21 cellular contexts compared by ENCODE assay signal in the genomic region with DNA sequence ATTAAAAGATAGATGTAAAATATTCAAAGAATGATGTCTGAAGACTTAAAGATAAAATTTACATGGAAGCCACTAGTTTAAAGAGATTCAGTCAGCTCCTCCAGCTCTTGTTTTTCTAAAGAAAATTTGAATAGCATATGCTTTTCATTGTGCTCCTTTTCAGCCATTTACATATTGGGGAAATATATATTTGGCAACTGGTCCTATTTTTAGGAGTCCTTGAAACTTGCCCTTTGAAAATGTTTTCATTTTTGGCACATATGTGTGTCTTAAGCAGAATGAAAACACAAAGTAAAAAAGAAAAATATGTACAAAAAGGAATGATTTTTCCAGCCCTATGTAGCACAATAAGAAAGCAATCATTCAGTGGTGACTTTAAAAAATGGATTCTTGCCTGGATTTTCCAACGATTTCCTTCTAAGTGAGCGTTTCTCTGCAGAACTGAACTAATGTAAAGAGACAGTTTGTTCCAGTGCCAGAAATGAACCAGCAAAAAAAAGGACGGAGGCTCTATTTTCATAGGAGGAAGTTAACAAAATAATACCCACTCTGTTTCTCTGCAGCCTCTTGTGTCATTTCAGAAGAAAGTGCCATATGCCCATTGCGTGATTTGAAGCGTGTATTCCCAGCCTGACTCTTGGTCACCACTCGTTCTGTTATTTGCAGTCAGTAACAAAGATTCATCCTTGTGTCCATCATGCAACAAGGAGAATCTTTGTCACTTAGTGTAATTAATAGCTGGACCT.
DNase-seq lines count a peak whose midpoint lies in the region; ATAC-seq and TF ChIP-seq lines count a peak whose summit lies in the region.
"Had no signal": no experiment of that assay in that cellular context is flagged by ENCODE, and none has a peak within 500 bp of the region (broad histone marks: within the 10 kb centered on the region; RNA-seq: fewer than 3 reads in every experiment).

No MANE protein-coding gene starts in this region.

- H3K4me3 ChIP-seq in adipocyte (ENCODE audit: low read length) (no peak overlapping the region), Caco-2 (ENCODE audit: low read depth, low read length) (no peak overlapping the region)

- H3K36me3 ChIP-seq in adipocyte (ENCODE audit: control insufficient read depth, insufficient read depth, low read length, severe bottlenecking), result no peaks in the 10 kb centered on the region
- H3K36me3 ChIP-seq in Caco-2 (ENCODE audit: control insufficient read depth, insufficient read depth, low read length), result no peaks in the 10 kb centered on the region

- peak overlapping the region in 1 of 2 donors; percentile 10 for H3K4me3 Mint-ChIP-seq in stimulated activated naive B cell treated with anti-CD40 and anti-IgM and Interleukin-4, amounts not matched to agents 10 μg/mL and 1 μg/mL and 100 μg/mL, for 72 hours
- no peak overlapping the region for H3K4me3 Mint-ChIP-seq in Caco-2 (ENCODE audit: unreplicated experiment)
- H3K4me3 Mint-ChIP-seq: activated CD8-positive, alpha-beta T cell treated with anti-CD3 and anti-CD28 coated beads for 36 hours; B cell; nephron had no signal

- H3K9me3 Mint-ChIP-seq in stimulated activated naive B cell treated with anti-CD40 and anti-IgM and Interleukin-4, amounts not matched to agents 10 μg/mL and 1 μg/mL and 100 μg/mL, for 72 hours, result peaks cover 5 to 7% of the 10 kb centered on the region in 2 donors
- H3K9me3 Mint-ChIP-seq in Caco-2 (ENCODE audit: unreplicated experiment), result no peaks in the 10 kb centered on the region
- H3K9me3 Mint-ChIP-seq: activated CD8-positive, alpha-beta T cell treated with anti-CD3 and anti-CD28 coated beads for 36 hours had no signal

- no peak overlapping the region for H3K27ac Mint-ChIP-seq in stimulated activated naive B cell treated with anti-CD40 and anti-IgM and Interleukin-4, amounts not matched to agents 10 μg/mL and 1 μg/mL and 100 μg/mL, for 72 hours
- H3K27ac Mint-ChIP-seq in Caco-2 (ENCODE audit: unreplicated experiment), result no peak overlapping the region
- H3K27ac Mint-ChIP-seq: activated CD8-positive, alpha-beta T cell treated with anti-CD3 and anti-CD28 coated beads for 36 hours; B cell; progenitor cell of endocrine pancreas had no signal

- ATAC-seq in stimulated activated naive B cell treated with anti-CD40 and anti-IgM and Interleukin-4, amounts not matched to agents 10 μg/mL and 1 μg/mL and 100 μg/mL, for 72 hours (replicated peaks), result peak; percentile 49 to 53
- ATAC-seq: activated CD8-positive, alpha-beta T cell treated with anti-CD3 and anti-CD28 coated beads for 36 hours had no signal

- no peak for TF ChIP-seq CTCF in Caco-2 (IDR thresholded peaks at IDR 0.05; ENCODE audit: insufficient read depth in 1 of 2, low read depth in 1 of 2, low read length in 1 of 2, severe bottlenecking in 1 of 2, unreplicated experiment in 1 of 2)

- intact Hi-C loops in Caco-2 (cut with micrococcal nuclease; ENCODE audit: unreplicated experiment), result no loop called here

- H3K9ac ChIP-seq in adipocyte (ENCODE audit: low read length), result no peak overlapping the region

- H3K4me1 Mint-ChIP-seq in stimulated activated naive B cell treated with anti-CD40 and anti-IgM and Interleukin-4, amounts not matched to agents 10 μg/mL and 1 μg/mL and 100 μg/mL, for 72 hours, result peaks cover 0 to 8% of the 10 kb centered on the region in 2 donors
- H3K4me1 Mint-ChIP-seq in Caco-2 (ENCODE audit: low read depth, unreplicated experiment), result no peaks in the 10 kb centered on the region
- H3K4me1 Mint-ChIP-seq: B cell had no signal

- H3K9me3 ChIP-seq in adipocyte (ENCODE audit: control insufficient read depth, low read length) (no peaks in the 10 kb centered on the region), Caco-2 (no peaks in the 10 kb centered on the region; the same call in 1 of the 2 replicates)

- CTCF ChIA-PET in Caco-2 (lab: Charles Lee), result no interaction called here

- H3K27me3 ChIP-seq in adipocyte (replicated peaks; ENCODE audit: control insufficient read depth, insufficient read depth, low read length), result no peaks in the 10 kb centered on the region
- no peaks in the 10 kb centered on the region for H3K27me3 ChIP-seq in Caco-2 (replicated peaks; ENCODE audit: control insufficient read depth, insufficient read depth, low read length)

- POLR2A ChIA-PET in Caco-2 (lab: Charles Lee), result no interaction called here

- H3K4me1 ChIP-seq in adipocyte (ENCODE audit: control insufficient read depth, insufficient read depth, low read length) (peaks cover 7% of the 10 kb centered on the region), Caco-2 (no peaks in the 10 kb centered on the region)

- H3K27me3 Mint-ChIP-seq in stimulated activated naive B cell treated with anti-CD40 and anti-IgM and Interleukin-4, amounts not matched to agents 10 μg/mL and 1 μg/mL and 100 μg/mL, for 72 hours, result peaks cover 30 to 56% of the 10 kb centered on the region in 2 donors
- H3K27me3 Mint-ChIP-seq in Caco-2 (ENCODE audit: insufficient read depth, unreplicated experiment), result no peaks in the 10 kb centered on the region

- no peaks in the 10 kb centered on the region for H3K36me3 Mint-ChIP-seq in stimulated activated naive B cell treated with anti-CD40 and anti-IgM and Interleukin-4, amounts not matched to agents 10 μg/mL and 1 μg/mL and 100 μg/mL, for 72 hours
- H3K36me3 Mint-ChIP-seq in Caco-2 (ENCODE audit: insufficient read depth, unreplicated experiment), result no peaks in the 10 kb centered on the region

- DNase-seq in NOMO-1 (lab: John Stamatoyannopoulos, UW; ENCODE audit: unreplicated experiment in 2 of 2), result peak; percentile 40 to 68
- peak; percentile 71 for DNase-seq in adipocyte (ENCODE audit: low read depth)
- peak; percentile 66 for DNase-seq in globus pallidus (ENCODE audit: low spot score)
- DNase-seq in stimulated activated naive B cell treated with anti-CD40 and anti-IgM and Interleukin-4, amounts not matched to agents 10 μg/mL and 1 μg/mL and 100 μg/mL, for 72 hours, result no peak
- DNase-seq in glomerular visceral epithelial cell (ENCODE audit: extremely low spot score), result no peak
- no peak for DNase-seq in activated CD4-positive, alpha-beta T cell treated with anti-CD3 and anti-CD28 coated beads for 1 hour
- no peak for DNase-seq in Caco-2
- no peak for DNase-seq in NCI-H2227 treated with DMSO at 0.1 percent for 48 hours (lab: John Stamatoyannopoulos, UW)
- DNase-seq: activated CD8-positive, alpha-beta T cell treated with anti-CD3 and anti-CD28 coated beads for 36 hours; activated naive CD4-positive, alpha-beta T cell treated with Interleukin-2 at 50 U/mL for 16 hours; activated T-cell treated with anti-CD3 and anti-CD28 coated beads, Interleukin-2, amount 50 U/mL, for 1 hour; foreskin fibroblast; GF-D8; H7; mesendoderm; NCI-H2171 treated with DMSO at 0.1 percent for 48 hours; NCI-H748 treated with DMSO at 0.1 percent for 48 hours; RPMI8226 had no signal

- BruUV-seq in Caco-2 (replicated peaks; lab: Mats Ljungman, UMichigan), result no TSS peak

Comparison
In these comparisons a context has a peak if more than half of its experiments do, and no peak if none do; other contexts are left out.
1. DNase-seq: peak in NOMO-1 (2 of 2), adipocyte (single experiment) and globus pallidus (single experiment); none in stimulated activated naive B cell treated with anti-CD40 and anti-IgM and Interleukin-4, amounts not matched to agents 10 μg/mL and 1 μg/mL and 100 μg/mL, for 72 hours (single experiment), glomerular visceral epithelial cell (single experiment), activated CD4-positive, alpha-beta T cell treated with anti-CD3 and anti-CD28 coated beads for 1 hour (single experiment), Caco-2 (0 of 2) and NCI-H2227 treated with DMSO at 0.1 percent for 48 hours (single experiment).